8 cellular contexts compared by ENCODE assay signal in genomic region chr2:26922638-26923466, GRCh38. TPM values are rescaled to one million over a fixed set of nuclear protein-coding genes. Genes with fewer than 3 reads are reported as not detected.
DNase-seq lines count a peak whose midpoint lies in the region; ATAC-seq and TF ChIP-seq lines count a peak whose summit lies in the region.

No MANE protein-coding gene starts in this region.

- DNase-seq in AG09319 (ENCODE audit: extremely low read depth, low read depth) (no peak), GM23248 (peak; percentile 64), NCI-H2227 treated with DMSO at 0.1 percent for 48 hours (lab: John Stamatoyannopoulos, UW) (peak; percentile 92), activated B cell treated with CpG ODN at 0.5 μM for 24 hours (no peak), dorsolateral prefrontal cortex (peak; percentile 67 to 91 (median 84)), mesenchymal stem cell (peak; percentile 54), vagina (ENCODE audit: extremely low spot score in 2 of 2) (no peak)
- peak; percentile 42 for DNase-seq in stimulated activated naive CD8-positive, alpha-beta T cell treated with anti-CD3 and anti-CD28 coated beads, Interleukin-15, Interleukin-2, amounts not matched to agents 100 U/mL and 50 U/mL, for 24 hours

- H3K27me3 ChIP-seq in GM23248 (replicated peaks; ENCODE audit: insufficient read depth) (peaks cover 48% of the 10 kb centered on the region), dorsolateral prefrontal cortex (no peaks in the 10 kb centered on the region), mesenchymal stem cell (ENCODE audit: control insufficient read depth in 1 of 2, insufficient read depth in 1 of 2, low read length in 2 of 2) (peaks cover 14 to 61% of the 10 kb centered on the region in 2 experiments), vagina (no peaks in the 10 kb centered on the region)

- H3K36me3 ChIP-seq in GM23248 (ENCODE audit: low read depth): no peaks in the 10 kb centered on the region
- H3K36me3 ChIP-seq in mesenchymal stem cell (ENCODE audit: control insufficient read depth in 1 of 2, insufficient read depth in 2 of 2, low read depth in 1 of 2, low read length in 2 of 2): no peaks in the 10 kb centered on the region
- H3K36me3 ChIP-seq in vagina: no peaks in the 10 kb centered on the region

- no peaks in the 10 kb centered on the region for H4K20me1 ChIP-seq in GM23248 (ENCODE audit: insufficient read depth)

- no peaks in the 10 kb centered on the region for H3K4me1 ChIP-seq in GM23248 (ENCODE audit: insufficient read depth)
- peaks cover 13% of the 10 kb centered on the region for H3K4me1 ChIP-seq in mesenchymal stem cell (ENCODE audit: control insufficient read depth, insufficient read depth, low read depth, low read length)
- H3K4me1 ChIP-seq in vagina: no peaks in the 10 kb centered on the region

- no peaks in the 10 kb centered on the region for H3K36me3 Mint-ChIP-seq in activated B cell treated with CpG ODN at 0.5 μM for 24 hours (ENCODE audit: low read depth)

- POLR2A ChIA-PET in activated B cell treated with CpG ODN at 0.5 μM for 24 hours (lab: Charles Lee): interaction anchor here (1.3 kb wide), 1 partner anchor 77 kb away, joined by 7 read pairs; no protein-coding TSS in a partner anchor

- CTCF ChIA-PET in activated B cell treated with CpG ODN at 0.5 μM for 24 hours (lab: Charles Lee): interaction anchor here (1.0 to 2.0 kb wide), 16 partner anchors 10 to 356 kb away, joined by 3 to 50 read pairs (median 4); partner anchors contain the start of gene DPYSL5

- peak; percentile 44 for TF ChIP-seq CTCF in AG09319 (IDR thresholded peaks at IDR 0.05; ENCODE audit: low read depth, low read length)
- TF ChIP-seq CTCF in activated B cell treated with CpG ODN at 0.5 μM for 24 hours (IDR thresholded peaks at IDR 0.05): no peak
- peak; percentile 37 to 89 (median 78) for TF ChIP-seq CTCF in dorsolateral prefrontal cortex (IDR thresholded peaks at IDR 0.05 in 54 of 56, conservative IDR thresholded peaks at IDR 0.05 in 2 of 56; ENCODE audit: low read depth in 1 of 56, partially characterized antibody in 56 of 56)
- TF ChIP-seq CTCF in vagina (IDR thresholded peaks at IDR 0.05): no peak

- no peak overlapping the region for H4K91ac ChIP-seq in mesenchymal stem cell (ENCODE audit: low read length)

- no peak overlapping the region for H3K4me3 ChIP-seq in GM23248
- peak overlapping the region in 12 of 59 donors; percentile 2 to 41 (median 12) for H3K4me3 ChIP-seq in dorsolateral prefrontal cortex
- H3K4me3 ChIP-seq in mesenchymal stem cell (ENCODE audit: insufficient read depth in 1 of 2, low read depth in 1 of 2, low read length in 2 of 2): no peak overlapping the region
- H3K4me3 ChIP-seq in vagina: no peak overlapping the region

- no peak overlapping the region for H3K23ac ChIP-seq in mesenchymal stem cell (ENCODE audit: low read length in 2 of 2)

- TF ChIP-seq POLR2A in vagina (IDR thresholded peaks at IDR 0.05): no peak

- H2AFZ ChIP-seq in GM23248 (no peak overlapping the region), mesenchymal stem cell (ENCODE audit: low read depth, low read length) (no peak overlapping the region)

- H3K9ac ChIP-seq in GM23248 (no peak overlapping the region), mesenchymal stem cell (ENCODE audit: low read length) (no peak overlapping the region)

- H3K27ac Mint-ChIP-seq in activated B cell treated with CpG ODN at 0.5 μM for 24 hours: no peak overlapping the region

- 17 to 21% methylated on average over 9 of the region's 9 CpGs for WGBS in GM23248 (ENCODE audit: low coverage in 1 of 2, low lambda C conversion rate in 2 of 2, missing lambda C conversion rate in 2 of 2), 2 experiments
- WGBS in mesenchymal stem cell: 35% methylated on average over 9 of the region's 9 CpGs

- H3K27ac ChIP-seq in GM23248: no peak overlapping the region
- H3K27ac ChIP-seq in dorsolateral prefrontal cortex: peak overlapping the region in 54 of 59 donors; percentile 11 to 94 (median 70)
- H3K27ac ChIP-seq in mesenchymal stem cell (ENCODE audit: low read length, poor library complexity, severe bottlenecking): no peak overlapping the region
- no peak overlapping the region for H3K27ac ChIP-seq in vagina

- in situ Hi-C loops in GM23248 (cut with MboI): no loop called here

- no peak overlapping the region for H2BK15ac ChIP-seq in mesenchymal stem cell (ENCODE audit: low read depth, poor library complexity, severe bottlenecking)

- no peak overlapping the region for H3K14ac ChIP-seq in mesenchymal stem cell (ENCODE audit: low read length in 2 of 2)

- no peak overlapping the region for H4K8ac ChIP-seq in mesenchymal stem cell (ENCODE audit: low read length)

- no peak overlapping the region for H2AK5ac ChIP-seq in mesenchymal stem cell (ENCODE audit: low read length, severe bottlenecking)

- H3K4me3 Mint-ChIP-seq in activated B cell treated with CpG ODN at 0.5 μM for 24 hours: no peak overlapping the region

- no peaks in the 10 kb centered on the region for H3K79me2 ChIP-seq in GM23248 (ENCODE audit: insufficient read depth)

- H2BK12ac ChIP-seq in mesenchymal stem cell (ENCODE audit: low read length in 2 of 2): no peak overlapping the region

- no peak overlapping the region for H3K18ac ChIP-seq in mesenchymal stem cell (ENCODE audit: low read depth in 1 of 2, low read length in 2 of 2)

- H3K4me2 ChIP-seq in GM23248 (ENCODE audit: unreplicated experiment) (no peak overlapping the region), mesenchymal stem cell (ENCODE audit: low read length, poor library complexity, severe bottlenecking) (no peak overlapping the region)

- H3K27me3 Mint-ChIP-seq in activated B cell treated with CpG ODN at 0.5 μM for 24 hours: peaks cover 23% of the 10 kb centered on the region

- H2BK5ac ChIP-seq in mesenchymal stem cell (ENCODE audit: low read depth, low read length, poor library complexity, severe bottlenecking): no peak overlapping the region

- peak; percentile 77 for ATAC-seq in activated B cell treated with CpG ODN at 0.5 μM for 24 hours (ENCODE audit: low read depth)
- ATAC-seq in stimulated activated naive CD8-positive, alpha-beta T cell treated with anti-CD3 and anti-CD28 coated beads, Interleukin-15, Interleukin-2, amounts not matched to agents 100 U/mL and 50 U/mL, for 24 hours: peak; percentile 80

- no peaks in the 10 kb centered on the region for H3K79me1 ChIP-seq in mesenchymal stem cell (replicated peaks; ENCODE audit: low read length, poor library complexity, severe bottlenecking)

- H2BK120ac ChIP-seq in mesenchymal stem cell (ENCODE audit: low read depth, low read length): no peak overlapping the region

- H3K9me2 ChIP-seq in GM23248 (ENCODE audit: insufficient read depth): no peaks in the 10 kb centered on the region

- intact Hi-C loops in activated B cell treated with CpG ODN at 0.5 μM for 24 hours (cut with micrococcal nuclease): loop anchor here (1.0 kb wide), 1 partner anchor 77 kb away; no protein-coding TSS in a partner anchor
- intact Hi-C loops in dorsolateral prefrontal cortex (cut with DNase I): loop anchor here (2.0 kb wide), 2 partner anchors 74 to 76 kb away; partner anchors contain the start of gene DPYSL5 (in 1 of the 2)
- intact Hi-C loops in vagina (cut with DNase I): no loop called here

- H3F3A ChIP-seq in GM23248 (ENCODE audit: insufficient read depth): no peaks in the 10 kb centered on the region

- H3K4ac ChIP-seq in mesenchymal stem cell (ENCODE audit: low read depth in 1 of 2, low read length in 2 of 2): no peak overlapping the region

- H3K9me3 ChIP-seq in GM23248 (ENCODE audit: low read depth) (no peaks in the 10 kb centered on the region), mesenchymal stem cell (ENCODE audit: control insufficient read depth, low read length) (no peaks in the 10 kb centered on the region), vagina (no peaks in the 10 kb centered on the region)

- no peaks in the 10 kb centered on the region for H3K9me3 Mint-ChIP-seq in activated B cell treated with CpG ODN at 0.5 μM for 24 hours

- H3K4me1 Mint-ChIP-seq in activated B cell treated with CpG ODN at 0.5 μM for 24 hours: peaks cover 6% of the 10 kb centered on the region

RNA-seq across cellular contexts. Expression of gene MAPRE3, which starts 47.6 kb away (rescaled TPM):
- total RNA-seq in GM23248 (2014; rRNA removed; shearing (Covaris generic)): 5.4 and 7.9 TPM in 2 replicates
- polyA plus RNA-seq in GM23248 (2016; fragmentation: Nextera tagmentation; extraction: Ambion mirVana): 21.6 and 23.0 TPM in 2 replicates
- total RNA-seq in activated B cell treated with CpG ODN at 0.5 μM for 24 hours: 4.6 and 6.3 TPM in 2 replicates
- 100 to 1,000 TPM in 119 of 120 experiments, 10 to 100 TPM in 1; 97.4 to 247 (median 192) TPM for total RNA-seq in dorsolateral prefrontal cortex
- polyA plus RNA-seq in mesenchymal stem cell (2013, experiment 1 of 2): 22.8 TPM
- polyA plus RNA-seq in mesenchymal stem cell (2013, experiment 2 of 2): 23.1 TPM
- total RNA-seq in vagina: 20.6 TPM

Comparison
In these comparisons a context has a peak if more than half of its experiments do, and no peak if none do; other contexts are left out.
1. DNase-seq: peak in GM23248 (single experiment), NCI-H2227 treated with DMSO at 0.1 percent for 48 hours (single experiment), dorsolateral prefrontal cortex (10 of 10), mesenchymal stem cell (single experiment) and stimulated activated naive CD8-positive, alpha-beta T cell treated with anti-CD3 and anti-CD28 coated beads, Interleukin-15, Interleukin-2, amounts not matched to agents 100 U/mL and 50 U/mL, for 24 hours (single experiment); none in AG09319 (single experiment), activated B cell treated with CpG ODN at 0.5 μM for 24 hours (single experiment) and vagina (0 of 2).
2. CTCF ChIP-seq: peak in AG09319 (single experiment) and dorsolateral prefrontal cortex (56 of 56); none in activated B cell treated with CpG ODN at 0.5 μM for 24 hours (single experiment) and vagina (0 of 3).
3. H3K27ac ChIP-seq: peak in dorsolateral prefrontal cortex (54 of 59); none in GM23248 (single experiment), mesenchymal stem cell (single experiment) and vagina (single experiment).